ENCODE assay signal across 1 cellular context in genomic region chr12:110742718-110743570, GRCh38.
TF ChIP-seq lines count a peak whose summit lies in the region.

Gene PPP1CC, minus strand, starts transcription at chr12:110742891. Its CDS starts 184 bp downstream, at chr12:110742707.

TF ChIP-seq in GM12878, 131 proteins besides CTCF, POLR2A, EP300 and RAD21 (continued from another document and continues in another):
- TF ChIP-seq ZBTB40 (IDR thresholded peaks at IDR 0.05; ENCODE audit: borderline replicate concordance) (peak; percentile 50; the same call in 1 of the 2 replicates), FOS (IDR thresholded peaks at IDR 0.05; ENCODE audit: borderline replicate concordance, extremely low read depth, insufficient read length) (no peak), CHD1 (IDR thresholded peaks at IDR 0.05; ENCODE audit: low read depth, low read length) (peak; percentile 12), ZNF592 (IDR thresholded peaks at IDR 0.05) (no peak), CBFB (IDR thresholded peaks at IDR 0.05; ENCODE audit: low read depth) (peak; percentile 74), YBX1 (IDR thresholded peaks at IDR 0.05) (no peak), POU2F2 (IDR thresholded peaks at IDR 0.05; ENCODE audit: borderline replicate concordance, low read depth, low read length) (peak; percentile 55; the same call in 1 of the 3 replicates), SMAD5 (IDR thresholded peaks at IDR 0.05; ENCODE audit: low read depth) (peak; percentile 90), NR2C2 (IDR thresholded peaks at IDR 0.05; ENCODE audit: borderline replicate concordance, control insufficient read depth, insufficient read length, low read depth) (no peak), SRF (IDR thresholded peaks at IDR 0.05; ENCODE audit: low read depth in 2 of 2, low read length in 2 of 2) (peak in 1 of 2 experiments; percentile 41; a peak in 1 of 4 replicates), CHD2 (IDR thresholded peaks at IDR 0.05; ENCODE audit: borderline replicate concordance, low read depth, low read length) (peak; percentile 94), NFYA (IDR thresholded peaks at IDR 0.05; ENCODE audit: borderline replicate concordance, low read depth, low read length) (no peak), ZNF687 (IDR thresholded peaks at IDR 0.05) (no peak), ATF2 (IDR thresholded peaks at IDR 0.05; ENCODE audit: low read length) (no peak), SP1 (IDR thresholded peaks at IDR 0.05; ENCODE audit: low read depth, low read length) (peak; percentile 67), PML (IDR thresholded peaks at IDR 0.05; ENCODE audit: low read length) (0 out of 2 replicates have a peak, but pooled peaks have one; percentile 37), EED (IDR thresholded peaks at IDR 0.05; ENCODE audit: low read depth) (peak; percentile 76), TAF1 (IDR thresholded peaks at IDR 0.05; ENCODE audit: borderline replicate concordance, low read depth, low read length) (peak; percentile 95), PBX3 (IDR thresholded peaks at IDR 0.05; ENCODE audit: insufficient replicate concordance, low read depth, low read length) (peak; percentile 74), NR2F1 (conservative IDR thresholded peaks at IDR 0.05) (0 out of 2 replicates have a peak, but pooled peaks have one; percentile 14), YY1 (IDR thresholded peaks at IDR 0.05; ENCODE audit: low read depth, low read length) (peak; percentile 96), CUX1 (IDR thresholded peaks at IDR 0.05; ENCODE audit: insufficient replicate concordance, low read depth, low read length) (no peak), RB1 (IDR thresholded peaks at IDR 0.05; ENCODE audit: borderline replicate concordance) (peak; percentile 64; the same call in 1 of the 2 replicates), NR2C1 (IDR thresholded peaks at IDR 0.05) (0 out of 2 replicates have a peak, but pooled peaks have one; percentile 2), ZNF622 (IDR thresholded peaks at IDR 0.05) (no peak), CREM (IDR thresholded peaks at IDR 0.05; ENCODE audit: low read depth) (peak; percentile 65; the same call in 1 of the 2 replicates), POLR2AphosphoS5 (IDR thresholded peaks at IDR 0.05; ENCODE audit: low read length) (peak; percentile 94), SUPT20H (IDR thresholded peaks at IDR 0.05; ENCODE audit: borderline replicate concordance, control insufficient read depth, low read depth, low read length) (no peak), JUNB (IDR thresholded peaks at IDR 0.05) (no peak), RUNX3 (IDR thresholded peaks at IDR 0.05; ENCODE audit: low read length) (peak; percentile 80; the same call in 1 of the 2 replicates), WRNIP1 (IDR thresholded peaks at IDR 0.05; ENCODE audit: borderline replicate concordance, low read depth, low read length) (no peak), RELA (IDR thresholded peaks at IDR 0.05; ENCODE audit: borderline replicate concordance, partially characterized antibody) (peak; percentile 12), EGR1 (IDR thresholded peaks at IDR 0.05; ENCODE audit: borderline replicate concordance in 1 of 2, low read depth in 2 of 2, low read length in 2 of 2) (peak in 1 of 2 experiments; percentile 54; a peak in 1 of 3 replicates), SMAD1 (IDR thresholded peaks at IDR 0.05; ENCODE audit: low read depth, partially characterized antibody) (peak; percentile 19), SIN3A (IDR thresholded peaks at IDR 0.05; ENCODE audit: low read depth, low read length) (peak; percentile 81)
